ENCODE assay signal across 8 cellular contexts in genomic region chr11:561148-562003, GRCh38. TPM values are rescaled to one million over a fixed set of nuclear protein-coding genes. Genes with fewer than 3 reads are reported as not detected.
A peak's percentile ranks its signal among the peaks of the same experiment; 100 is the strongest.
DNase-seq lines count a peak whose midpoint lies in the region; ATAC-seq and TF ChIP-seq lines count a peak whose summit lies in the region.

No MANE protein-coding gene starts in this region.

- peak overlapping the region; percentile 91 for H3K4me3 ChIP-seq in cardiac muscle cell
- peak overlapping the region; percentile 63 to 86 (median 85) for H3K4me3 ChIP-seq in breast epithelium
- H3K4me3 ChIP-seq in lower lobe of right lung: peak overlapping the region; percentile 73

- peak; percentile 13 for TF ChIP-seq POLR2A in breast epithelium (IDR thresholded peaks at IDR 0.05)

- H3K4me1 ChIP-seq in cardiac muscle cell (ENCODE audit: low read depth): peaks cover 8% of the 10 kb centered on the region
- H3K4me1 ChIP-seq in breast epithelium: no peaks in the 10 kb centered on the region
- H3K4me1 ChIP-seq in lower lobe of right lung: peaks cover 40% of the 10 kb centered on the region

- H3K36me3 ChIP-seq in cardiac muscle cell (no peaks in the 10 kb centered on the region), breast epithelium (no peaks in the 10 kb centered on the region), lower lobe of right lung (peaks cover 7% of the 10 kb centered on the region)

- DNase-seq in cardiac muscle cell (ENCODE audit: low read depth in 1 of 2, low spot score in 1 of 2) (no peak), Right ventricle myocardium inferior (ENCODE audit: missing footprints) (no peak), NCI-H526 treated with DMSO at 0.1 percent for 48 hours (lab: John Stamatoyannopoulos, UW) (peak; percentile 39), breast epithelium (ENCODE audit: low spot score in 2 of 2) (no peak), lower lobe of right lung (peak; percentile 90), ureter (ENCODE audit: low spot score) (peak; percentile 87), DMS79 (lab: John Stamatoyannopoulos, UW) (no peak)

- H3K27ac ChIP-seq in cardiac muscle cell (no peak overlapping the region), breast epithelium (peak overlapping the region; percentile 87 to 89), lower lobe of right lung (peak overlapping the region; percentile 91)

- intact Hi-C loops in Right ventricle myocardium inferior (cut with DNase I): no loop called here
- intact Hi-C loops in breast epithelium (cut with DNase I; ENCODE audit: low total_unique reads): loop anchor here (10.0 kb wide), 1 partner anchor 213 kb away; the partner anchor contains the start of gene GATD1
- intact Hi-C loops in lower lobe of right lung (cut with DNase I): no loop called here

- H3K9me3 ChIP-seq in cardiac muscle cell (ENCODE audit: low read depth): no peaks in the 10 kb centered on the region
- no peaks in the 10 kb centered on the region for H3K9me3 ChIP-seq in breast epithelium
- H3K9me3 ChIP-seq in lower lobe of right lung: no peaks in the 10 kb centered on the region

- TF ChIP-seq CTCF in cardiac muscle cell (IDR thresholded peaks at IDR 0.05; ENCODE audit: low read depth, low read length) (no peak), breast epithelium (IDR thresholded peaks at IDR 0.05) (no peak), lower lobe of right lung (IDR thresholded peaks at IDR 0.05) (no peak)

- no peak for ATAC-seq in Right ventricle myocardium inferior
- peak; percentile 28 for ATAC-seq in HG02852 (IDR thresholded peaks at IDR 0.05; ENCODE audit: unreplicated experiment)
- peak; percentile 76 to 77 for ATAC-seq in lower lobe of right lung

- H3K27me3 ChIP-seq in cardiac muscle cell (peaks cover 23% of the 10 kb centered on the region), breast epithelium (no peaks in the 10 kb centered on the region), lower lobe of right lung (ENCODE audit: low read depth) (peaks cover 27% of the 10 kb centered on the region)

RNA-seq across cellular contexts. Expression of gene RASSF7, which starts 0.6 kb away (rescaled TPM):
- 47.8 and 49.5 TPM in 2 replicates for total RNA-seq in cardiac muscle cell
- polyA plus RNA-seq in cardiac muscle cell: 49.6 and 66.7 TPM in 2 replicates
- 3.9 TPM for total RNA-seq in Right ventricle myocardium inferior
- total RNA-seq in breast epithelium: 10 to 100 TPM in 2 of 3 donors, 1 to 10 TPM in 1; 7.5 to 58.5 (median 33.1) TPM
- 71.5 TPM for total RNA-seq in lower lobe of right lung
- 54.9 TPM for total RNA-seq in ureter

RNA-seq across cellular contexts. Expression of gene LMNTD2, which starts 0.8 kb away (rescaled TPM):
- total RNA-seq in cardiac muscle cell (12.3 and 21.1 TPM in 2 replicates), Right ventricle myocardium inferior (0.14 TPM), breast epithelium (1 to 10 TPM; 2.6 to 6.1 (median 5.2) TPM), lower lobe of right lung (6.0 TPM), ureter (8.8 TPM)
- 18.4 and 18.8 TPM in 2 replicates for polyA plus RNA-seq in cardiac muscle cell

RNA-seq across cellular contexts. Expression of gene PHRF1, which starts 14.9 kb away (rescaled TPM):
- total RNA-seq in cardiac muscle cell (36.4 and 48.0 TPM in 2 replicates), Right ventricle myocardium inferior (16.6 TPM), breast epithelium (10 to 100 TPM; 18.6 to 22.1 (median 21.3) TPM), lower lobe of right lung (31.5 TPM), ureter (43.6 TPM)
- polyA plus RNA-seq in cardiac muscle cell: 17.8 and 22.8 TPM in 2 replicates

RNA-seq across cellular contexts. Expression of gene LRRC56, which starts 24.0 kb away (rescaled TPM):
- total RNA-seq in cardiac muscle cell: 2.6 and 4.5 TPM in 2 replicates
- 2.5 and 3.4 TPM in 2 replicates for polyA plus RNA-seq in cardiac muscle cell
- total RNA-seq in Right ventricle myocardium inferior: 0.16 TPM
- 1 to 10 TPM in 2 of 3 donors, under 1 TPM in 1; 0.16 to 1.6 (median 1.3) TPM for total RNA-seq in breast epithelium
- 7.6 TPM for total RNA-seq in lower lobe of right lung
- 3.4 TPM for total RNA-seq in ureter

RNA-seq across cellular contexts. Expression of gene HRAS, which starts 26.0 kb away (rescaled TPM):
- total RNA-seq in cardiac muscle cell (49.6 and 63.1 TPM in 2 replicates), Right ventricle myocardium inferior (57.5 TPM), breast epithelium (10 to 100 TPM; 33.2 to 50.1 (median 33.4) TPM), lower lobe of right lung (36.3 TPM), ureter (85.3 TPM)
- polyA plus RNA-seq in cardiac muscle cell: 60.0 and 97.8 TPM in 2 replicates

Comparison
In these comparisons a context has a peak if more than half of its experiments do, and no peak if none do; other contexts are left out.
1. DNase-seq: peak in NCI-H526 treated with DMSO at 0.1 percent for 48 hours (single experiment), lower lobe of right lung (single experiment) and ureter (single experiment); none in cardiac muscle cell (0 of 2), Right ventricle myocardium inferior (single experiment), breast epithelium (0 of 2) and DMS79 (single experiment).
2. Peak in every context shown above with its lines, with median percentiles within 50 percentile points of each other: H3K4me3 ChIP-seq.